ENCODE assay signal across 14 cellular contexts in the genomic region with DNA sequence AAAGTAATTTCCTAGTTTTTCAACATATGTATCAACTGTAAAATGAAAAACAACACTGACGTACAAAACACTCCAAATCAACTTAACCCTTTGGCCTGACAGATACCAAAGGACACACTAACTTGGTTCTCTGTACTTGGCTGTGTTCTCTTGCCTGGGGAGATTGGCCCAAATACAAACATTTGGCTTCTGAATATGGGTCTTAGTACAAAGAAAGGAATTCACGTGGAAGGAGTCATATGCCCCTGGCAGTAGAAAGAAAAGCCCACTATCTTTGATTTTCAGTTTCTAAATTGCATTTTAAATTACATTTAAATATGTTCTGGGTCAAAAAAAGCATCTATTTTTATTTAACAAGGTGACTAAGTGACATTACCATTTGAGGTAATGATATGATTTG.
DNase-seq lines count a peak whose midpoint lies in the region; ATAC-seq and TF ChIP-seq lines count a peak whose summit lies in the region.
"Had no signal": no experiment of that assay in that cellular context is flagged by ENCODE, and none has a peak within 500 bp of the region (broad histone marks: within the 10 kb centered on the region; RNA-seq: fewer than 3 reads in every experiment).

No MANE protein-coding gene starts in this region.

- POLR2A ChIA-PET in PC-3 (lab: Charles Lee; ENCODE audit: unreplicated experiment): no interaction called here

- H3K27ac ChIP-seq in PC-3 (ENCODE audit: low read length) (peak overlapping the region; percentile 69), osteoblast (ENCODE audit: low read depth, low read length) (peak overlapping the region; percentile 82)
- H3K27ac ChIP-seq: neural progenitor cell had no signal

- no peaks in the 10 kb centered on the region for H3K9me2 ChIP-seq in PC-3 (replicated peaks; ENCODE audit: low read length)

- H3K4me1 Mint-ChIP-seq in chondrocyte (ENCODE audit: low read depth): peaks cover 22% of the 10 kb centered on the region

- peak; percentile 84 for DNase-seq in COLO829 (ENCODE audit: low spot score)
- peak; percentile 81 for DNase-seq in PC-3
- no peak for DNase-seq in chondrocyte (ENCODE audit: low spot score)
- DNase-seq in osteoblast (ENCODE audit: insufficient read length, low spot score, missing footprints): peak; percentile 84
- DNase-seq in NK-92 (lab: John Stamatoyannopoulos, UW; ENCODE audit: unreplicated experiment): no peak
- no peak for DNase-seq in NCI-H524 treated with DMSO at 0.1 percent for 48 hours (lab: John Stamatoyannopoulos, UW)
- no peak for DNase-seq in NAMALWA (ENCODE audit: low spot score)
- DNase-seq: central memory CD4-positive, alpha-beta T cell; KBM-7; NCI-H2227 treated with DMSO at 0.1 percent for 48 hours had no signal

- H4K20me1 ChIP-seq in PC-3 (ENCODE audit: low read length): no peaks in the 10 kb centered on the region
- H4K20me1 ChIP-seq in osteoblast (ENCODE audit: insufficient read depth, low read length): no peaks in the 10 kb centered on the region

- H3K36me3 ChIP-seq in PC-3 (ENCODE audit: low read depth, low read length): peaks cover 14% of the 10 kb centered on the region
- H3K36me3 ChIP-seq in osteoblast (ENCODE audit: insufficient read depth, low read length): peaks cover 64% of the 10 kb centered on the region
- H3K36me3 ChIP-seq: neural progenitor cell had no signal

- H3F3A ChIP-seq in PC-3 (ENCODE audit: low read length, unreplicated experiment): no peaks in the 10 kb centered on the region

- CTCF ChIA-PET in PC-3 (lab: Charles Lee): no interaction called here

- H3K36me3 Mint-ChIP-seq in chondrocyte (ENCODE audit: low read depth): peaks cover 26% of the 10 kb centered on the region

- no peaks in the 10 kb centered on the region for H3K27me3 ChIP-seq in PC-3 (ENCODE audit: low read length)
- H3K27me3 ChIP-seq in osteoblast (ENCODE audit: insufficient read depth, low read length): no peaks in the 10 kb centered on the region
- H3K27me3 ChIP-seq: neural progenitor cell had no signal

- H2AFZ ChIP-seq in PC-3 (ENCODE audit: low read length) (no peak overlapping the region), osteoblast (ENCODE audit: low read length) (no peak overlapping the region)
- H2AFZ ChIP-seq: neural progenitor cell had no signal

- no peaks in the 10 kb centered on the region for H3K9me3 ChIP-seq in PC-3 (ENCODE audit: low read length)
- H3K9me3 ChIP-seq in osteoblast (ENCODE audit: low read depth, low read length): no peaks in the 10 kb centered on the region

- no peak overlapping the region for H3K4me2 ChIP-seq in PC-3 (ENCODE audit: low read length)
- peak overlapping the region; percentile 8 for H3K4me2 ChIP-seq in osteoblast (ENCODE audit: insufficient read depth, low read length)
- H3K4me2 ChIP-seq: neural progenitor cell had no signal

- no peak overlapping the region for H3K4me3 Mint-ChIP-seq in chondrocyte (ENCODE audit: unreplicated experiment)
- H3K4me3 Mint-ChIP-seq: neural progenitor cell had no signal

- peaks cover 14% of the 10 kb centered on the region for H3K4me1 ChIP-seq in PC-3 (ENCODE audit: insufficient read depth, low read length)
- peaks cover 12% of the 10 kb centered on the region for H3K4me1 ChIP-seq in osteoblast (ENCODE audit: insufficient read depth, low read length)
- H3K4me1 ChIP-seq: neural progenitor cell had no signal

- H3K9me3 Mint-ChIP-seq in chondrocyte (ENCODE audit: low read depth): peaks cover 8% of the 10 kb centered on the region

- intact Hi-C loops in PC-3 (cut with micrococcal nuclease): no loop called here

- no peaks in the 10 kb centered on the region for H3K79me2 ChIP-seq in PC-3 (ENCODE audit: low read length)
- H3K79me2 ChIP-seq in osteoblast (ENCODE audit: insufficient read depth, low read length): peaks cover 8% of the 10 kb centered on the region

- no peak overlapping the region for H3K9ac ChIP-seq in PC-3 (ENCODE audit: low read length)
- H3K9ac ChIP-seq: neural progenitor cell had no signal

- no peak for TF ChIP-seq CTCF in PC-3 (conservative IDR thresholded peaks at IDR 0.05; ENCODE audit: low read depth, low read length)
- TF ChIP-seq CTCF in chondrocyte (IDR thresholded peaks at IDR 0.05): no peak
- TF ChIP-seq CTCF in osteoblast (IDR thresholded peaks at IDR 0.05; ENCODE audit: extremely low read depth, low read depth, low read length): no peak

- BruUV-seq in PC-3 (replicated peaks; lab: Mats Ljungman, UMichigan): no TSS peak

- H3K4me3 ChIP-seq in PC-3 (ENCODE audit: low read length) (no peak overlapping the region), osteoblast (ENCODE audit: insufficient read depth, low read length) (no peak overlapping the region)
- H3K4me3 ChIP-seq: GM12878, neural progenitor cell had no signal

- H3K27ac Mint-ChIP-seq in chondrocyte (ENCODE audit: unreplicated experiment): peak overlapping the region; percentile 30
- H3K27ac Mint-ChIP-seq: neural progenitor cell had no signal

- H3K27me3 Mint-ChIP-seq in chondrocyte (ENCODE audit: low read depth): no peaks in the 10 kb centered on the region

- ATAC-seq in PC-3 (peak; percentile 81), GM21576 (IDR thresholded peaks at IDR 0.05; ENCODE audit: unreplicated experiment) (no peak)
- ATAC-seq: GM12878, HCT116 had no signal

Comparison
In these comparisons a context has a peak if more than half of its experiments do, and no peak if none do; other contexts are left out.
1. DNase-seq: peak in COLO829 (single experiment), PC-3 (single experiment) and osteoblast (single experiment); none in chondrocyte (single experiment), NK-92 (single experiment), NCI-H524 treated with DMSO at 0.1 percent for 48 hours (single experiment) and NAMALWA (single experiment).